In the genomic region with DNA sequence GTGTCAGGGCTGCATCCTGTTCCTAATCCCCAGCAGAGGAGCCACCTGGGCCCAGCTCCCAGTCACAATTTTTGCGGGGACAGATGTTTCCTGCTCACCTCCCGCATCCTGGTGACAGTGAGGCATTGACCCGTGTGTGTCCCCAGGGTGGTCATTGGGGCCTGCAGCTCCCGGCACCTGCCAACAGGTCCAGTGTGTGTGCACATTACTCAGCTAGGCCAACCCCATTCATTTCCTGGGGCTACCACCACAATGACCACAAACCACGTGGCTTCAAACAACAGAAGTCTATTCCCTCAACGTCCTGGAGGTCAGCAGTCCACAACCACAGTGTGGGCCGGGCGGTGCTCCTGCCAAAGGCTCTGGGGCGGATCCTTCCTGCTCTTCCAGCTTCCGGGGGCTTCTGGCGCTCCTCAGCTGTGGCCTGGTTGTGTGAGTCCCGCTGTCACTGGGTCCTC, we compare ENCODE assay signal across 13 cellular contexts. TPM values are rescaled to one million over a fixed set of nuclear protein-coding genes. Genes with fewer than 3 reads are reported as not detected.
DNase-seq lines count a peak whose midpoint lies in the region; ATAC-seq and TF ChIP-seq lines count a peak whose summit lies in the region.
"Had no signal": no experiment of that assay in that cellular context is flagged by ENCODE, and none has a peak within 500 bp of the region (broad histone marks: within the 10 kb centered on the region; RNA-seq: fewer than 3 reads in every experiment).

No MANE protein-coding gene starts in this region.

- H3K4me1 ChIP-seq in esophagus muscularis mucosa = peaks cover 23 to 31% (median 27%) of the 10 kb centered on the region in 4 donors

- WGBS in esophagus muscularis mucosa = 86% methylated on average over 4 of the region's 12 CpGs

- no peak for TF ChIP-seq EP300 in esophagus muscularis mucosa (IDR thresholded peaks at IDR 0.05)

- DNase-seq in GM20000 (ENCODE audit: low spot score) (peak; percentile 58), SK-MEL-5 (ENCODE audit: low read depth, low spot score) (peak; percentile 41), foreskin melanocyte (peak; percentile 78), osteocyte (ENCODE audit: extremely low spot score, unreplicated experiment) (no peak), MG63 (no peak), esophagus muscularis mucosa (ENCODE audit: extremely low spot score) (no peak), H4 (ENCODE audit: low spot score) (no peak)
- DNase-seq: activated naive CD4-positive, alpha-beta T cell treated with anti-CD3 and anti-CD28 coated beads for 36 hours; left colon; NCI-H2227 treated with DMSO at 0.1 percent for 48 hours; stimulated activated naive CD8-positive, alpha-beta T cell treated with anti-CD3 and anti-CD28 coated beads, Interleukin-15, amount 100 ng/mL, for 72 hours had no signal

- H3K9me3 Mint-ChIP-seq in osteocyte (ENCODE audit: unreplicated experiment) = peaks cover 8% of the 10 kb centered on the region

- H3K4me3 ChIP-seq in MG63 = no peak overlapping the region
- H3K4me3 ChIP-seq in esophagus muscularis mucosa = no peak overlapping the region

- intact Hi-C loops in esophagus muscularis mucosa (cut with DNase I) = no loop called here

- H3K9me3 ChIP-seq in MG63 (peaks cover 12% of the 10 kb centered on the region), esophagus muscularis mucosa (peaks cover 0 to 10% (median 4%) of the 10 kb centered on the region in 4 donors)

- H3K36me3 Mint-ChIP-seq in osteocyte (ENCODE audit: unreplicated experiment) = peaks cover 43% of the 10 kb centered on the region

- H3K27me3 Mint-ChIP-seq in osteocyte (ENCODE audit: unreplicated experiment) = no peaks in the 10 kb centered on the region
- H3K27me3 Mint-ChIP-seq: stimulated activated naive CD8-positive, alpha-beta T cell treated with anti-CD3 and anti-CD28 coated beads, Interleukin-15, amount 100 ng/mL, for 72 hours had no signal

- no peak for TF ChIP-seq POLR2A in esophagus muscularis mucosa (IDR thresholded peaks at IDR 0.05; ENCODE audit: low read depth)

- H3K36me3 ChIP-seq in MG63 = peaks cover 77% of the 10 kb centered on the region
- peaks cover 49 to 74% (median 68%) of the 10 kb centered on the region in 4 donors for H3K36me3 ChIP-seq in esophagus muscularis mucosa

- H3K27me3 ChIP-seq in MG63 (no peaks in the 10 kb centered on the region), esophagus muscularis mucosa (no peaks in the 10 kb centered on the region)

- no peak for ATAC-seq in HG03159 (IDR thresholded peaks at IDR 0.05; ENCODE audit: unreplicated experiment)
- ATAC-seq: left colon; stimulated activated naive CD8-positive, alpha-beta T cell treated with anti-CD3 and anti-CD28 coated beads, Interleukin-15, amount 100 ng/mL, for 72 hours had no signal

- H3K4me1 Mint-ChIP-seq in osteocyte (ENCODE audit: unreplicated experiment) = peaks cover 4% of the 10 kb centered on the region

- TF ChIP-seq CTCF in GM20000 (IDR thresholded peaks at IDR 0.05; ENCODE audit: extremely low read depth, missing control alignments) (no peak), osteocyte (IDR thresholded peaks at IDR 0.05) (no peak), esophagus muscularis mucosa (IDR thresholded peaks at IDR 0.05) (no peak)

- H3K27ac ChIP-seq in esophagus muscularis mucosa (replicated peaks in 1 of 4) = no peak overlapping the region
- H3K27ac ChIP-seq: C4-2B had no signal

- peak overlapping the region; percentile 57 for H3K27ac Mint-ChIP-seq in osteocyte (ENCODE audit: unreplicated experiment)
- H3K27ac Mint-ChIP-seq: activated naive CD4-positive, alpha-beta T cell treated with anti-CD3 and anti-CD28 coated beads for 36 hours had no signal

- no peak overlapping the region for H3K4me3 Mint-ChIP-seq in osteocyte (ENCODE audit: unreplicated experiment)
- H3K4me3 Mint-ChIP-seq: activated naive CD4-positive, alpha-beta T cell treated with anti-CD3 and anti-CD28 coated beads for 36 hours; stimulated activated naive CD8-positive, alpha-beta T cell treated with anti-CD3 and anti-CD28 coated beads, Interleukin-15, amount 100 ng/mL, for 72 hours had no signal

- in situ Hi-C loops in SK-MEL-5 (cut with HindIII; ENCODE audit: low pct_unique_long_range_greater_than_20kb, low sequenced_read_pairs) = no loop called here

RNA-seq across cellular contexts. Expression of gene F2RL3, which starts 11.9 kb away (rescaled TPM):
- total RNA-seq in SK-MEL-5 (2014; rRNA removed; shearing (Covaris generic)) = not detected in 2 replicates
- polyA plus RNA-seq in SK-MEL-5 (2015; cell fraction: cytosol; rRNA removed) = not detected in 2 replicates
- polyA plus RNA-seq in SK-MEL-5 (2015; cell fraction: nucleus; rRNA removed) = not detected in 2 replicates
- total RNA-seq in osteocyte (0.08 TPM in 1 of 2 replicates, not detected in the other), esophagus muscularis mucosa (1 to 10 TPM; 2.5 to 6.5 (median 5.0) TPM)
- not detected in 2 replicates for total RNA-seq in MG63 (2014; rRNA removed; shearing (Covaris generic); ENCODE audit: low replicate concordance)
- total RNA-seq in H4 (2014; rRNA removed; shearing (Covaris generic)) = 0.21 TPM in 1 of 2 replicates, not detected in the other
- total RNA-seq: activated naive CD4-positive, alpha-beta T cell treated with anti-CD3 and anti-CD28 coated beads for 36 hours had no signal

RNA-seq across cellular contexts. Expression of gene SIN3B, which starts 47.7 kb away (rescaled TPM):
- 14.4 and 16.0 TPM in 2 replicates for total RNA-seq in SK-MEL-5 (2014; rRNA removed; shearing (Covaris generic))
- 40.8 and 55.0 TPM in 2 replicates for polyA plus RNA-seq in SK-MEL-5 (2015; cell fraction: cytosol; rRNA removed)
- polyA plus RNA-seq in SK-MEL-5 (2015; cell fraction: nucleus; rRNA removed) = 197 and 218 TPM in 2 replicates
- total RNA-seq in osteocyte (75.3 and 80.0 TPM in 2 replicates), esophagus muscularis mucosa (10 to 100 TPM; 25.3 to 53.9 (median 36.1) TPM)
- total RNA-seq in MG63 (2014; rRNA removed; shearing (Covaris generic); ENCODE audit: low replicate concordance) = 24.3 and 44.1 TPM in 2 replicates
- 18.6 and 19.6 TPM in 2 replicates for total RNA-seq in H4 (2014; rRNA removed; shearing (Covaris generic))

Comparison
In these comparisons a context has a peak if more than half of its experiments do, and no peak if none do; other contexts are left out.
1. DNase-seq: peak in GM20000 (single experiment), SK-MEL-5 (single experiment) and foreskin melanocyte (single experiment); none in osteocyte (single experiment), MG63 (single experiment), esophagus muscularis mucosa (single experiment) and H4 (single experiment).